22 cellular contexts compared by ENCODE assay signal in the genomic region with DNA sequence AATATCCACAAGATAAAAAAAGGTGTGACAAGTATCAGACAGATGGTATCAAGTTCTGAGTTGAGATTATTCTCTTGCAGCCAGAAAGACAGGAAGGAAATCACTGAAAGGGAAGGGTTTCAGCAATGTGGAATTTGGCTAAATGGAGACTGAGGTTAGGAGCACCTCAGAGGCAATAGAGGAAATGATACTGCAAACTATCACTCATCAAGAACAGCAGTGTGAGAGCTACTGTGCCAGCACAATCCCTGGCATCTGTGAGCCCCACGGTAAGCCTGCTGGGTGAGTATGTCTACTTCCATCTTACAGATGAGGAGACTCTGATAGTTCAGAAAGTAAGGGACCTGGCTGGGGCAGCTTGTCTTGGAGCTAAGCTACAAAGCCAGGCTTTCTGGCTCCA.
"Had no signal": no experiment of that assay in that cellular context is flagged by ENCODE, and none has a peak within 500 bp of the region (broad histone marks: within the 10 kb centered on the region; RNA-seq: fewer than 3 reads in every experiment).

No MANE protein-coding gene starts in this region.

- DNase-seq: activated CD4-positive, alpha-beta T cell treated with anti-CD3 and anti-CD28 coated beads for 1 hour; activated CD4-positive, alpha-beta T cell treated with anti-CD3 and anti-CD28 coated beads, Interleukin-2, amount 50 U/mL, for 1 hour; activated CD8-positive, alpha-beta T cell treated with anti-CD3 and anti-CD28 coated beads, Interleukin-2, amount 10 ng/mL, durations not matched to agents 7 days and 5 days; activated gamma-delta T cell; activated naive CD4-positive, alpha-beta T cell treated with anti-CD3 and anti-CD28 coated beads, Interleukin-2, amount 50 U/mL, for 16 hours; anterior cingulate cortex; body of pancreas; effector CD8-positive, alpha-beta T cell; erythroblast; foreskin keratinocyte; left colon; right lobe of liver; stimulated activated CD4-positive, alpha-beta T cell treated with anti-CD3 and anti-CD28 coated beads, Interleukin-1b, Interleukin-23, amount 100 ng/mL, for 48 hours; stimulated activated naive CD8-positive, alpha-beta T cell treated with anti-CD3 and anti-CD28 coated beads, Interleukin-15, amount 100 ng/mL, for 72 hours; tibial artery had no signal

- H3K9ac ChIP-seq: parathyroid adenoma had no signal

- H3K4me3 ChIP-seq: body of pancreas, cardiac muscle cell, right lobe of liver, skin epidermis, tibial artery had no signal

- ATAC-seq: activated CD8-positive, alpha-beta T cell treated with anti-CD3 and anti-CD28 coated beads, Interleukin-2, amount 10 ng/mL, durations not matched to agents 7 days and 5 days; body of pancreas; foreskin keratinocyte; left colon; right lobe of liver; stimulated activated naive CD8-positive, alpha-beta T cell treated with anti-CD3 and anti-CD28 coated beads, Interleukin-15, amount 100 ng/mL, for 72 hours had no signal

- H3K4me1 ChIP-seq: body of pancreas, foreskin keratinocyte, right lobe of liver, tibial artery had no signal

- H3K36me3 ChIP-seq: cardiac muscle cell, right lobe of liver, tibial artery had no signal

- H3K27ac Mint-ChIP-seq: activated CD8-positive, alpha-beta T cell treated with anti-CD3 and anti-CD28 coated beads, Interleukin-2, amount 10 ng/mL, durations not matched to agents 7 days and 5 days; activated T-helper 1 cell treated with anti-CD3 and anti-CD28 coated beads, Interleukin-12 subunit alpha, Interleukin-12 subunit beta, Interleukin-2, Interleukin-4 antibody, amounts not matched to agents 30 ng/mL and 10 ng/mL and 1 ng/mL, durations not matched to agents 14 hours and 24 hours and 36 hours; dendritic cell treated with granulocyte-macrophage colony-stimulating factor and Interleukin-4, amounts not matched to agents 40 ng/mL and 50 ng/mL, for 4 days; memory B cell; nephron; stimulated activated naive CD8-positive, alpha-beta T cell treated with anti-CD3 and anti-CD28 coated beads, Interleukin-15, amount 100 ng/mL, for 72 hours had no signal

- H3K36me3 Mint-ChIP-seq: memory B cell had no signal

- H3K9me3 Mint-ChIP-seq: dendritic cell treated with granulocyte-macrophage colony-stimulating factor and Interleukin-4, amounts not matched to agents 40 ng/mL and 50 ng/mL, for 4 days; nephron had no signal

- H3K27me3 ChIP-seq: body of pancreas, cardiac muscle cell, foreskin keratinocyte, right lobe of liver, tibial artery had no signal

- H3K79me2 ChIP-seq: parathyroid adenoma had no signal

- H3K27ac ChIP-seq: body of pancreas, cardiac muscle cell, foreskin keratinocyte, parathyroid adenoma, right lobe of liver, skin epidermis, tibial artery had no signal

- H3K9me3 ChIP-seq: body of pancreas, right lobe of liver, tibial artery had no signal

- H3K27me3 Mint-ChIP-seq: stimulated activated naive CD8-positive, alpha-beta T cell treated with anti-CD3 and anti-CD28 coated beads, Interleukin-15, amount 100 ng/mL, for 72 hours had no signal

- H3K4me1 Mint-ChIP-seq: memory B cell; nephron; stimulated activated naive CD8-positive, alpha-beta T cell treated with anti-CD3 and anti-CD28 coated beads, Interleukin-15, amount 100 ng/mL, for 72 hours had no signal

- H3K4me3 Mint-ChIP-seq: activated CD8-positive, alpha-beta T cell treated with anti-CD3 and anti-CD28 coated beads, Interleukin-2, amount 10 ng/mL, durations not matched to agents 7 days and 5 days; activated T-helper 1 cell treated with anti-CD3 and anti-CD28 coated beads, Interleukin-12 subunit alpha, Interleukin-12 subunit beta, Interleukin-2, Interleukin-4 antibody, amounts not matched to agents 30 ng/mL and 10 ng/mL and 1 ng/mL, durations not matched to agents 14 hours and 24 hours and 36 hours; dendritic cell treated with granulocyte-macrophage colony-stimulating factor and Interleukin-4, amounts not matched to agents 40 ng/mL and 50 ng/mL, for 4 days; memory B cell; nephron; stimulated activated naive CD8-positive, alpha-beta T cell treated with anti-CD3 and anti-CD28 coated beads, Interleukin-15, amount 100 ng/mL, for 72 hours had no signal
